8 cellular contexts compared by ENCODE assay signal in the genomic region with DNA sequence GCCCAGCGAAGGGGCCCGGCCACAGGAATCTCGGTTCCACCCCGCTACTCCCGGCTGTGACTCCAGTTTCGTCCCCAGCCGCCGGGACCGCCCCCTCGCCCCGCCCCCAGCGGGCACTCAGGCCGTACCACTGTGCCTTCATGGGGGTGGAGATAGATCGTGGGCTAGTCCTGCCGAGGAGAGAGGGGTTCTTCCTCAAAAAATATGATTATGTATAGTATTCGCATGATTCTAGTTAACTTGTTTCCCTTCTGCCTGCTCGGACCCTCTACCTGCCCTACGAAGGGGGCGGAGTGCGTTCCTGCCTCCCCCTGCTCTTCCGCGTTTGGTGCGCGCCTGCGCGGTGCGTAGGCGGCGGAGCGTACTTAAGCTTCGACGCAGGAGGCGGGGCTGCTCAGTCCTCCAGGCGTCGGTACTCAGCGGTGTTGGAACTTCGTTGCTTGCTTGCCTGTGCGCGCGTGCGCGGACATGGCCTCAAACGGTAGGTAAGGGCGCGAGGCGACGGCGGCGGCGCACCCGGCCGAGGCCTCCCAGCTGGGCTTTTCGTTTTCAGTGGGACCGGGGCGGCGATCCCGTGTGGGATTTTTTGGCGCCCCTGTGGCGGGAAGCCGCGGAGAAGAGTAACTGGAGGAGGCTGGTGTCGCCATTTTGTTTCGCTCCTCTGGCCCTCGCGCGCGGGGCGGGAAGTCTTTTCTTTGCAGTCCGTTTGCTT. TPM values are rescaled to one million over a fixed set of nuclear protein-coding genes. Genes with fewer than 3 reads are reported as not detected.
DNase-seq lines count a peak whose midpoint lies in the region; ATAC-seq and TF ChIP-seq lines count a peak whose summit lies in the region.

A gene (plus strand): TSS at position 393 of the 712 bp plus-strand sequence. CDS start 76 bp downstream, at position 469.

- H3K27me3 Mint-ChIP-seq in dendritic cell treated with granulocyte-macrophage colony-stimulating factor and Interleukin-4, amounts not matched to agents 40 ng/mL and 50 ng/mL, for 4 days, result peaks cover 8% of the 10 kb centered on the region

- TF ChIP-seq CTCF in liver (IDR thresholded peaks at IDR 0.05; ENCODE audit: low read depth, low read length, missing input control), result no peak

- peaks cover 58% of the 10 kb centered on the region for H3K36me3 Mint-ChIP-seq in dendritic cell treated with granulocyte-macrophage colony-stimulating factor and Interleukin-4, amounts not matched to agents 40 ng/mL and 50 ng/mL, for 4 days (ENCODE audit: low read depth)

- H4K20me1 ChIP-seq in BLaER1 treated with 17β-estradiol and CSF1 and Interleukin-3, amounts not matched to agents 10 nM and 100 nM, result peaks cover 43 to 63% (median 49%) of the 10 kb centered on the region in 11 experiments

- intact Hi-C loops in dendritic cell treated with granulocyte-macrophage colony-stimulating factor and Interleukin-4, amounts not matched to agents 40 ng/mL and 50 ng/mL, for 4 days (cut with micrococcal nuclease), result loop anchor here (10.0 kb wide), 1 partner anchor 175 kb away; a partner anchor contains a TSS

- no peaks in the 10 kb centered on the region for H3K27me3 ChIP-seq in BLaER1 treated with 17β-estradiol and CSF1 and Interleukin-3, amounts not matched to agents 10 nM and 100 nM
- no peaks in the 10 kb centered on the region for H3K27me3 ChIP-seq in liver (ENCODE audit: control insufficient read depth in 4 of 4, insufficient read depth in 4 of 4, low read length in 3 of 4)

- no peak for TF ChIP-seq RAD21 in liver (IDR thresholded peaks at IDR 0.05)

- H3K4me3 ChIP-seq in BLaER1 treated with 17β-estradiol and CSF1 and Interleukin-3, amounts not matched to agents 10 nM and 100 nM, result peak within 1 kb of the TSS; percentile 71 to 97 (median 90)
- H3K4me3 ChIP-seq in liver (ENCODE audit: low read depth in 1 of 3, low read length in 3 of 3), result peak within 1 kb of the TSS; percentile 82 to 96 (median 90)

- peak within 1 kb of the TSS; percentile 98 for H3K4me3 Mint-ChIP-seq in dendritic cell treated with granulocyte-macrophage colony-stimulating factor and Interleukin-4, amounts not matched to agents 40 ng/mL and 50 ng/mL, for 4 days

- ATAC-seq in GM19351 (IDR thresholded peaks at IDR 0.05; ENCODE audit: unreplicated experiment) (peak; percentile 43), HG03520 (IDR thresholded peaks at IDR 0.05; ENCODE audit: unreplicated experiment) (peak; percentile 48)

- peak; percentile 71 for DNase-seq in NCI-H748 treated with DMSO at 0.1 percent for 48 hours (lab: John Stamatoyannopoulos, UW)
- DNase-seq in activated CD4-positive, alpha-beta T cell treated with anti-CD3 and anti-CD28 coated beads, Interleukin-2, amount 50 U/mL, for 4 hours, result peak; percentile 85 to 86
- DNase-seq in stimulated activated CD4-positive, alpha-beta T cell treated with anti-CD3 and anti-CD28 coated beads, Interleukin-4, amount 100 ng/mL, for 1 hour, result peak; percentile 90

- peaks cover 60% of the 10 kb centered on the region for H3K4me1 Mint-ChIP-seq in dendritic cell treated with granulocyte-macrophage colony-stimulating factor and Interleukin-4, amounts not matched to agents 40 ng/mL and 50 ng/mL, for 4 days (ENCODE audit: low read depth)

- WGBS in liver, result under 1% methylated on average over 69 of the region's 69 CpGs

- H3K36me3 ChIP-seq in BLaER1 treated with 17β-estradiol and CSF1 and Interleukin-3, amounts not matched to agents 10 nM and 100 nM, result peaks cover 36 to 42% (median 42%) of the 10 kb centered on the region in 11 experiments
- H3K36me3 ChIP-seq in liver (ENCODE audit: control insufficient read depth in 4 of 4, insufficient read depth in 3 of 4, low read depth in 1 of 4, low read length in 3 of 4), result peaks cover 5 to 19% (median 16%) of the 10 kb centered on the region in 4 donors

- peak within 1 kb of the TSS; percentile 100 for H3K27ac Mint-ChIP-seq in dendritic cell treated with granulocyte-macrophage colony-stimulating factor and Interleukin-4, amounts not matched to agents 40 ng/mL and 50 ng/mL, for 4 days

- H3K9me3 Mint-ChIP-seq in dendritic cell treated with granulocyte-macrophage colony-stimulating factor and Interleukin-4, amounts not matched to agents 40 ng/mL and 50 ng/mL, for 4 days, result no peaks in the 10 kb centered on the region

- H3K9ac ChIP-seq in BLaER1 treated with 17β-estradiol and CSF1 and Interleukin-3, amounts not matched to agents 10 nM and 100 nM, result peak within 1 kb of the TSS; percentile 96 to 99 (median 98)
- peak within 1 kb of the TSS; percentile 75 to 88 for H3K9ac ChIP-seq in liver (ENCODE audit: low read depth in 1 of 2, low read length in 2 of 2)

- H3K9me3 ChIP-seq in BLaER1 treated with 17β-estradiol and CSF1 and Interleukin-3, amounts not matched to agents 10 nM and 100 nM (replicated peaks in 1 of 11), result no peaks in the 10 kb centered on the region
- H3K9me3 ChIP-seq in liver (ENCODE audit: control insufficient read depth in 4 of 4, low read length in 3 of 4), result no peaks in the 10 kb centered on the region

- H3K27ac ChIP-seq in BLaER1 treated with 17β-estradiol and CSF1 and Interleukin-3, amounts not matched to agents 10 nM and 100 nM, result peak within 1 kb of the TSS; percentile 94 to 99 (median 98)
- peak within 1 kb of the TSS; percentile 93 to 98 for H3K27ac ChIP-seq in liver (ENCODE audit: low read depth in 1 of 2, low read length in 2 of 2)

- H3K4me2 ChIP-seq in BLaER1 treated with 17β-estradiol and CSF1 and Interleukin-3, amounts not matched to agents 10 nM and 100 nM, result peak within 1 kb of the TSS; percentile 88 to 98 (median 95)

- H3K4me1 ChIP-seq in BLaER1 treated with 17β-estradiol and CSF1 and Interleukin-3, amounts not matched to agents 10 nM and 100 nM, result peaks cover 52 to 66% (median 59%) of the 10 kb centered on the region in 10 experiments
- H3K4me1 ChIP-seq in liver (ENCODE audit: control insufficient read depth in 4 of 4, insufficient read depth in 4 of 4, low read length in 3 of 4), result peaks cover 7 to 34% (median 27%) of the 10 kb centered on the region in 4 donors

TF ChIP-seq in liver, 16 proteins besides CTCF, POLR2A, EP300 and RAD21:
- TF ChIP-seq SP1 (IDR thresholded peaks at IDR 0.05) (peak; percentile 84), JUND (IDR thresholded peaks at IDR 0.05) (no peak), TAF1 (conservative IDR thresholded peaks at IDR 0.05) (peak; percentile 100), YY1 (IDR thresholded peaks at IDR 0.05) (peak; percentile 98), NR2F2 (IDR thresholded peaks at IDR 0.05) (no peak), EGR1 (IDR thresholded peaks at IDR 0.05; ENCODE audit: low read depth in 2 of 2) (peak; percentile 100), FOXA2 (IDR thresholded peaks at IDR 0.05) (no peak)
- TF ChIP-seq, protein P1, sequence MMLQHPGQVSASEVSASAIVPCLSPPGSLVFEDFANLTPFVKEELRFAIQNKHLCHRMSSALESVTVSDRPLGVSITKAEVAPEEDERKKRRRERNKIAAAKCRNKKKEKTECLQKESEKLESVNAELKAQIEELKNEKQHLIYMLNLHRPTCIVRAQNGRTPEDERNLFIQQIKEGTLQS (IDR thresholded peaks at IDR 0.05), result peak; percentile 38
- TF ChIP-seq, protein P2, sequence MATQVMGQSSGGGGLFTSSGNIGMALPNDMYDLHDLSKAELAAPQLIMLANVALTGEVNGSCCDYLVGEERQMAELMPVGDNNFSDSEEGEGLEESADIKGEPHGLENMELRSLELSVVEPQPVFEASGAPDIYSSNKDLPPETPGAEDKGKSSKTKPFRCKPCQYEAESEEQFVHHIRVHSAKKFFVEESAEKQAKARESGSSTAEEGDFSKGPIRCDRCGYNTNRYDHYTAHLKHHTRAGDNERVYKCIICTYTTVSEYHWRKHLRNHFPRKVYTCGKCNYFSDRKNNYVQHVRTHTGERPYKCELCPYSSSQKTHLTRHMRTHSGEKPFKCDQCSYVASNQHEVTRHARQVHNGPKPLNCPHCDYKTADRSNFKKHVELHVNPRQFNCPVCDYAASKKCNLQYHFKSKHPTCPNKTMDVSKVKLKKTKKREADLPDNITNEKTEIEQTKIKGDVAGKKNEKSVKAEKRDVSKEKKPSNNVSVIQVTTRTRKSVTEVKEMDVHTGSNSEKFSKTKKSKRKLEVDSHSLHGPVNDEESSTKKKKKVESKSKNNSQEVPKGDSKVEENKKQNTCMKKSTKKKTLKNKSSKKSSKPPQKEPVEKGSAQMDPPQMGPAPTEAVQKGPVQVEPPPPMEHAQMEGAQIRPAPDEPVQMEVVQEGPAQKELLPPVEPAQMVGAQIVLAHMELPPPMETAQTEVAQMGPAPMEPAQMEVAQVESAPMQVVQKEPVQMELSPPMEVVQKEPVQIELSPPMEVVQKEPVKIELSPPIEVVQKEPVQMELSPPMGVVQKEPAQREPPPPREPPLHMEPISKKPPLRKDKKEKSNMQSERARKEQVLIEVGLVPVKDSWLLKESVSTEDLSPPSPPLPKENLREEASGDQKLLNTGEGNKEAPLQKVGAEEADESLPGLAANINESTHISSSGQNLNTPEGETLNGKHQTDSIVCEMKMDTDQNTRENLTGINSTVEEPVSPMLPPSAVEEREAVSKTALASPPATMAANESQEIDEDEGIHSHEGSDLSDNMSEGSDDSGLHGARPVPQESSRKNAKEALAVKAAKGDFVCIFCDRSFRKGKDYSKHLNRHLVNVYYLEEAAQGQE (IDR thresholded peaks at IDR 0.05), result peak; percentile 97
- TF ChIP-seq, protein P3, sequence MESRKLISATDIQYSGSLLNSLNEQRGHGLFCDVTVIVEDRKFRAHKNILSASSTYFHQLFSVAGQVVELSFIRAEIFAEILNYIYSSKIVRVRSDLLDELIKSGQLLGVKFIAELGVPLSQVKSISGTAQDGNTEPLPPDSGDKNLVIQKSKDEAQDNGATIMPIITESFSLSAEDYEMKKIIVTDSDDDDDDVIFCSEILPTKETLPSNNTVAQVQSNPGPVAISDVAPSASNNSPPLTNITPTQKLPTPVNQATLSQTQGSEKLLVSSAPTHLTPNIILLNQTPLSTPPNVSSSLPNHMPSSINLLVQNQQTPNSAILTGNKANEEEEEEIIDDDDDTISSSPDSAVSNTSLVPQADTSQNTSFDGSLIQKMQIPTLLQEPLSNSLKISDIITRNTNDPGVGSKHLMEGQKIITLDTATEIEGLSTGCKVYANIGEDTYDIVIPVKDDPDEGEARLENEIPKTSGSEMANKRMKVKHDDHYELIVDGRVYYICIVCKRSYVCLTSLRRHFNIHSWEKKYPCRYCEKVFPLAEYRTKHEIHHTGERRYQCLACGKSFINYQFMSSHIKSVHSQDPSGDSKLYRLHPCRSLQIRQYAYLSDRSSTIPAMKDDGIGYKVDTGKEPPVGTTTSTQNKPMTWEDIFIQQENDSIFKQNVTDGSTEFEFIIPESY (IDR thresholded peaks at IDR 0.05), result no peak
- TF ChIP-seq, protein P4, sequence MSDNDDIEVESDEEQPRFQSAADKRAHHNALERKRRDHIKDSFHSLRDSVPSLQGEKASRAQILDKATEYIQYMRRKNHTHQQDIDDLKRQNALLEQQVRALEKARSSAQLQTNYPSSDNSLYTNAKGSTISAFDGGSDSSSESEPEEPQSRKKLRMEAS (IDR thresholded peaks at IDR 0.05), result peak; percentile 72

RNA-seq across cellular contexts. Expression of the gene that starts here (rescaled TPM):
- total RNA-seq in liver, result 10 to 100 TPM; 36.4 to 51.5 TPM
- polyA plus RNA-seq in liver, result 10 to 100 TPM in 1 of 2 donors, 1 to 10 TPM in 1; 7.5 to 42.3 TPM

Comparison
In these comparisons a context has a peak if more than half of its experiments do, and no peak if none do; other contexts are left out.
1. Peak in every context shown above with its lines: DNase-seq, ATAC-seq, H3K4me3 ChIP-seq and H3K27ac ChIP-seq.